In the genomic region with DNA sequence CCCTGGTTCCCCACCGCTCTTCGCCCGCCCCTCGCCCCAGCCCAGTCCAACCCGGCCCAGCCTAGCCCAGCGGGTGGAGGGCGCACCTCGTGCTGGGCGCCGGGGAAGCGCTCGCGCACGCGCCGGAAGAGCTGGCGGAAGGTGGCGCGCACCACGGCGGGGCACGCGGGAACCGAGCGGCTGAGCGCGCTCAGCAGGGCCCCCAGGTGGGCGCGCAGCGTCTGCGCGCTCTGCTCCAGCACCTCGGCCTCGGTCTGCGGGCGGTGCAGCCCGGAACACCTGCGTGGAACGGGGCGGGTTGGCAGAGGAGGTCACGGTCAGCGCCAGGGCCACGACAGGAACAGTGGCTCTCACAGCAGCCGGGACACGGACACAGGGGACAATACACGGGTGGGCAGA, we compare ENCODE assay signal across 8 cellular contexts. TPM values are rescaled to one million over a fixed set of nuclear protein-coding genes. Genes with fewer than 3 reads are reported as not detected.
A peak's percentile ranks its signal among the peaks of the same experiment; 100 is the strongest.
DNase-seq lines count a peak whose midpoint lies in the region; ATAC-seq and TF ChIP-seq lines count a peak whose summit lies in the region.
"Not testable (repeated sequence)": the region's sequence is repeated elsewhere in the genome, so short reads cannot be mapped to it uniquely, and the experiment has no call there.

No MANE protein-coding gene starts in this region.

- not testable (repeated sequence) for H3K4me1 Mint-ChIP-seq in GM23338
- peaks cover 17% of the 10 kb centered on the region for H3K4me1 Mint-ChIP-seq in T-helper 17 cell
- peaks cover 33% of the 10 kb centered on the region for H3K4me1 Mint-ChIP-seq in activated naive CD4-positive, alpha-beta T cell treated with anti-CD3 and anti-CD28 coated beads, Interleukin-2, amount 10 ng/mL, durations not matched to agents 7 days and 5 days

- H3K36me3 Mint-ChIP-seq in GM23338 (ENCODE audit: low read depth); T-helper 17 cell (ENCODE audit: low read depth): not testable (repeated sequence)
- H3K36me3 Mint-ChIP-seq in activated naive CD4-positive, alpha-beta T cell treated with anti-CD3 and anti-CD28 coated beads, Interleukin-2, amount 10 ng/mL, durations not matched to agents 7 days and 5 days: peaks cover 13% of the 10 kb centered on the region

- CTCF ChIA-PET in activated naive CD4-positive, alpha-beta T cell treated with anti-CD3 and anti-CD28 coated beads, Interleukin-2, amount 10 ng/mL, durations not matched to agents 7 days and 5 days (lab: Charles Lee): not testable (repeated sequence)

- peaks cover 16% of the 10 kb centered on the region for H3K27me3 Mint-ChIP-seq in GM23338 (ENCODE audit: insufficient read depth, low read depth, poor library complexity)
- not testable (repeated sequence) for H3K27me3 Mint-ChIP-seq in T-helper 17 cell; activated naive CD4-positive, alpha-beta T cell treated with anti-CD3 and anti-CD28 coated beads, Interleukin-2, amount 10 ng/mL, durations not matched to agents 7 days and 5 days

- peaks cover 24% of the 10 kb centered on the region; the same call in 1 of the 2 replicates for H3K27me3 ChIP-seq in GM23338 (ENCODE audit: insufficient read depth)
- H3K27me3 ChIP-seq in KMS-11 (ENCODE audit: insufficient read depth, low read depth); gastroesophageal sphincter; osteoblast (ENCODE audit: insufficient read depth, low read length); stomach: not testable (repeated sequence)

- TF ChIP-seq POLR2A in gastroesophageal sphincter (IDR thresholded peaks at IDR 0.05); stomach (IDR thresholded peaks at IDR 0.05): not testable (repeated sequence)

- H3K4me2 ChIP-seq in GM23338 (peak overlapping the region; percentile 70; the same call in 1 of the 2 replicates), KMS-11 (peak overlapping the region; percentile 73), osteoblast (ENCODE audit: insufficient read depth, low read length) (peak overlapping the region; percentile 23)

- not testable (repeated sequence) for H4K20me1 ChIP-seq in GM23338 (replicated peaks; ENCODE audit: insufficient read depth); KMS-11 (ENCODE audit: insufficient read depth); osteoblast (ENCODE audit: insufficient read depth, low read length)

- H3K4me3 ChIP-seq in GM23338 (peak overlapping the region; percentile 49; the same call in 1 of the 2 replicates), gastroesophageal sphincter (peak overlapping the region; percentile 22 to 47), osteoblast (ENCODE audit: insufficient read depth, low read length) (peak overlapping the region; percentile 30), stomach (peak overlapping the region; percentile 37 to 47 (median 40))
- H3K4me3 ChIP-seq in KMS-11 (IDR thresholded peaks at IDR 0.05; ENCODE audit: insufficient read depth, low read depth, low read length): not testable (repeated sequence)

- H3K9ac ChIP-seq in KMS-11: peak overlapping the region; percentile 59; the same call in 1 of the 2 replicates

- H3K27ac ChIP-seq in GM23338 (ENCODE audit: low read depth); osteoblast (ENCODE audit: low read depth, low read length): not testable (repeated sequence)
- H3K27ac ChIP-seq in KMS-11 (peak overlapping the region; percentile 58), gastroesophageal sphincter (peak overlapping the region in 2 of 4 donors; percentile 66 to 68), stomach (peak overlapping the region; percentile 41 to 69 (median 68))

- not testable (repeated sequence) for H2AFZ ChIP-seq in GM23338; osteoblast (ENCODE audit: low read length)
- peak overlapping the region; percentile 64 for H2AFZ ChIP-seq in KMS-11 (ENCODE audit: low read depth)

- peak; percentile 45 for TF ChIP-seq CTCF in GM10266 (IDR thresholded peaks at IDR 0.05; ENCODE audit: control insufficient read depth, insufficient read depth, low read depth, missing control alignments)
- 0 out of 4 replicates have a peak, but pooled peaks of 1 of the 2 experiments have one; percentile 21 for TF ChIP-seq CTCF in GM23338 (conservative IDR thresholded peaks at IDR 0.05; ENCODE audit: low read depth in 2 of 2)
- 0 out of 2 replicates have a peak, but pooled peaks have one; percentile 15 for TF ChIP-seq CTCF in KMS-11 (conservative IDR thresholded peaks at IDR 0.05; ENCODE audit: low read depth, low read length)
- peak in 1 of 4 experiments; percentile 48 for TF ChIP-seq CTCF in gastroesophageal sphincter (IDR thresholded peaks at IDR 0.05)
- not testable (repeated sequence) for TF ChIP-seq CTCF in osteoblast (IDR thresholded peaks at IDR 0.05; ENCODE audit: extremely low read depth, low read depth, low read length); stomach (IDR thresholded peaks at IDR 0.05)

- not testable (repeated sequence) for H3K9me3 ChIP-seq in T-helper 17 cell (ENCODE audit: control insufficient read depth, low read length, poor library complexity, severe bottlenecking); gastroesophageal sphincter; osteoblast (ENCODE audit: low read depth, low read length); stomach

- not testable (repeated sequence) for H3K36me3 ChIP-seq in GM23338 (ENCODE audit: insufficient read depth); KMS-11 (ENCODE audit: insufficient read depth); gastroesophageal sphincter; osteoblast (ENCODE audit: insufficient read depth, low read length); stomach

- intact Hi-C loops in stomach (cut with DNase I; ENCODE audit: low total_unique reads): not testable (repeated sequence)

- H3K4me3 Mint-ChIP-seq in GM23338: peak overlapping the region; percentile 69; the same call in 2 of the 3 replicates
- H3K4me3 Mint-ChIP-seq in T-helper 17 cell: peak overlapping the region; percentile 89
- H3K4me3 Mint-ChIP-seq in activated naive CD4-positive, alpha-beta T cell treated with anti-CD3 and anti-CD28 coated beads, Interleukin-2, amount 10 ng/mL, durations not matched to agents 7 days and 5 days: peak overlapping the region; percentile 78

- H3K9me3 Mint-ChIP-seq in GM23338; activated naive CD4-positive, alpha-beta T cell treated with anti-CD3 and anti-CD28 coated beads, Interleukin-2, amount 10 ng/mL, durations not matched to agents 7 days and 5 days: not testable (repeated sequence)

- not testable (repeated sequence) for H3K79me2 ChIP-seq in GM23338 (replicated peaks; ENCODE audit: insufficient read depth); KMS-11 (ENCODE audit: insufficient read depth, low read depth)
- peaks cover 15% of the 10 kb centered on the region for H3K79me2 ChIP-seq in osteoblast (ENCODE audit: insufficient read depth, low read length)

- not testable (repeated sequence) for H3K4me1 ChIP-seq in GM23338 (ENCODE audit: insufficient read depth); osteoblast (ENCODE audit: insufficient read depth, low read length)
- H3K4me1 ChIP-seq in KMS-11 (ENCODE audit: low read depth, poor library complexity, severe bottlenecking) (peaks cover 10% of the 10 kb centered on the region), gastroesophageal sphincter (peaks cover 0 to 32% (median 6%) of the 10 kb centered on the region in 3 donors), stomach (peaks cover 12 to 35% (median 28%) of the 10 kb centered on the region in 4 donors)

- H3F3A ChIP-seq in GM23338 (replicated peaks; ENCODE audit: low read depth): peaks cover 11% of the 10 kb centered on the region; the same call in 1 of the 2 replicates

- WGBS in gastroesophageal sphincter (ENCODE audit: low coverage in 1 of 2), 2 donors: no CpG with 5 or more reads among the region's 46 CpGs
- whole genome bisulfite sequencing in stomach, 5 donors: 0 to 5% (median 0%) methylated on average over 3 to 44 of the region's 46 CpGs

- ATAC-seq in GM23338 (peak; percentile 14), T-helper 17 cell (peak; percentile 68)
- not testable (repeated sequence) for ATAC-seq in gastroesophageal sphincter

- TF ChIP-seq EP300 in gastroesophageal sphincter (IDR thresholded peaks at IDR 0.05); stomach (IDR thresholded peaks at IDR 0.05): not testable (repeated sequence)

- H3K27ac Mint-ChIP-seq in GM23338: not testable (repeated sequence)
- H3K27ac Mint-ChIP-seq in T-helper 17 cell: peak overlapping the region; percentile 67
- peak overlapping the region; percentile 89 for H3K27ac Mint-ChIP-seq in activated naive CD4-positive, alpha-beta T cell treated with anti-CD3 and anti-CD28 coated beads, Interleukin-2, amount 10 ng/mL, durations not matched to agents 7 days and 5 days

- DNase-seq in GM10266 (ENCODE audit: extremely low spot score); osteoblast (ENCODE audit: insufficient read length, low spot score, missing footprints): not testable (repeated sequence)
- DNase-seq in GM23338 (ENCODE audit: low spot score) (peak; percentile 24), T-helper 17 cell (peak; percentile 50 to 67 (median 57)), stomach (peak; percentile 43)
- peak; percentile 75 for DNase-seq in activated naive CD4-positive, alpha-beta T cell treated with anti-CD3 and anti-CD28 coated beads, Interleukin-2, amount 10 ng/mL, durations not matched to agents 7 days and 5 days

- not testable (repeated sequence) for H3K9me2 ChIP-seq in GM23338 (ENCODE audit: insufficient read depth)

RNA-seq across cellular contexts. Expression of gene DBNL, which starts 4.0 kb away (rescaled TPM):
- total RNA-seq in GM23338 (2014; rRNA removed; shearing (Covaris generic)): 44.7 and 49.4 TPM in 2 replicates
- 17.1 and 18.1 TPM in 2 replicates for polyA plus RNA-seq in GM23338 (2016; fragmentation: Nextera tagmentation; extraction: Ambion mirVana)
- 100 to 1,000 TPM in 1 of 2 donors, 10 to 100 TPM in 1; 91.1 to 104 TPM for total RNA-seq in T-helper 17 cell
- 100 to 1,000 TPM in 3 of 4 donors, 10 to 100 TPM in 1; 92.2 to 132 (median 124) TPM for total RNA-seq in gastroesophageal sphincter
- total RNA-seq in osteoblast: 97.5 and 105 TPM in 2 replicates
- total RNA-seq in stomach: 100 to 1,000 TPM in 2 of 5 donors, 10 to 100 TPM in 3; 27.4 to 154 (median 77.8) TPM
- polyA plus RNA-seq in stomach: 10 to 100 TPM; 75.9 to 98.7 (median 78.1) TPM

RNA-seq across cellular contexts. Expression of gene PGAM2, which starts 24.9 kb away (rescaled TPM):
- 0.78 and 2.9 TPM in 2 replicates for total RNA-seq in GM23338 (2014; rRNA removed; shearing (Covaris generic))
- polyA plus RNA-seq in GM23338 (2016; fragmentation: Nextera tagmentation; extraction: Ambion mirVana) (5.1 and 7.8 TPM in 2 replicates), stomach (1 to 10 TPM; 3.1 to 5.8 (median 4.2) TPM)
- total RNA-seq in T-helper 17 cell (under 1 TPM in 1 of 2 donors, not detected in 1; 0.92 TPM), gastroesophageal sphincter (1 to 10 TPM in 2 of 4 donors, not detected in 2; 3.2 to 3.9 TPM), osteoblast (0.29 and 0.36 TPM in 2 replicates), stomach (under 1 TPM in 1 of 5 donors, not detected in 4; 0.92 TPM)

RNA-seq across cellular contexts. Expression of gene POLM, which starts 41.8 kb away (rescaled TPM):
- total RNA-seq in GM23338 (2014; rRNA removed; shearing (Covaris generic)): 19.8 and 35.4 TPM in 2 replicates
- polyA plus RNA-seq in GM23338 (2016; fragmentation: Nextera tagmentation; extraction: Ambion mirVana): 7.1 and 8.0 TPM in 2 replicates
- 10 to 100 TPM; 27.2 to 29.7 TPM for total RNA-seq in T-helper 17 cell
- total RNA-seq in gastroesophageal sphincter: 10 to 100 TPM; 28.1 to 55.1 (median 32.4) TPM
- 35.9 and 40.9 TPM in 2 replicates for total RNA-seq in osteoblast
- total RNA-seq in stomach: 10 to 100 TPM in 4 of 5 donors, 1 to 10 TPM in 1; 4.7 to 94.2 (median 17.8) TPM
- 10 to 100 TPM; 10.2 to 18.6 (median 10.6) TPM for polyA plus RNA-seq in stomach

RNA-seq across cellular contexts. Expression of gene SPDYE1, which starts 42.8 kb away (rescaled TPM):
- not detected in 2 replicates for total RNA-seq in GM23338 (2014; rRNA removed; shearing (Covaris generic))
- polyA plus RNA-seq in GM23338 (2016; fragmentation: Nextera tagmentation; extraction: Ambion mirVana) (1.4 and 1.6 TPM in 2 replicates), stomach (not detected)
- total RNA-seq in T-helper 17 cell (under 1 TPM in 1 of 2 donors, not detected in 1; 0.18 TPM), gastroesophageal sphincter (not detected), osteoblast (not detected in 2 replicates), stomach (not detected)

Comparison
In these comparisons a context has a peak if more than half of its experiments do, and no peak if none do; other contexts are left out.
1. H3K4me2 ChIP-seq: peak in every context shown above with its lines; median percentile 73 in KMS-11; 70 in GM23338; 23 in osteoblast.